Comparison of ENCODE assay signal across 16 cellular contexts in the genomic region with DNA sequence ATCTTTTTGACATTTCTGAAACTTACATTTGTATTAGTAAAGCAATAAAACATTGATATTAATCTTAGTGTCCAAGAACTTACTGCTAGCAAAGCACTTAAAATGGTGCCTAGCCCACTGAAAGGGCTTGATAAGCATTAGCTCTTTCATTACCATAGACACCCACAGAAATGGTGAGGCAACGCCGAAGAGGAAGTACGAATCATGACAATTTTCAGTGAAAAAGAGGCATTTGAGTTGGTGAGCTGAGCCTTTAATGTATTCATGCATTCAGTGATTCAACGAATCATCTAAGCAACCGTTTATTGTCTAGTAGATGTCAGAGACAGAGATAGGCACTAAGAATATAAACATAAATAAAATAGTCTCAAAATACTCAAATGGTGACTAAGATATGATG.
"Had no signal": no experiment of that assay in that cellular context is flagged by ENCODE, and none has a peak within 500 bp of the region (broad histone marks: within the 10 kb centered on the region; RNA-seq: fewer than 3 reads in every experiment).

No MANE protein-coding gene starts in this region.

- H3K27me3 Mint-ChIP-seq: naive thymus-derived CD8-positive, alpha-beta T cell; stimulated activated memory B cell treated with anti-CD40 and anti-IgM and Interleukin-4, amounts not matched to agents 10 μg/mL and 1 μg/mL and 100 μg/mL, for 72 hours; T-helper 17 cell had no signal

- H3K4me1 ChIP-seq: esophagus squamous epithelium, prostate gland had no signal

- DNase-seq: activated CD4-positive, CD25-positive, alpha-beta regulatory T cell treated with anti-CD3 and anti-CD28 coated beads, Interleukin-2, amount 50 U/mL, for 72 hours; activated naive CD4-positive, alpha-beta T cell treated with Interleukin-2 at 50 U/mL for 16 hours; esophagus squamous epithelium; foreskin melanocyte; heart left ventricle; mammary epithelial cell; mucosa of descending colon; naive thymus-derived CD8-positive, alpha-beta T cell; occipital lobe; right lobe of liver; T-helper 17 cell; trophoblast cell had no signal

- H3K9me3 Mint-ChIP-seq: naive thymus-derived CD8-positive, alpha-beta T cell; stimulated activated memory B cell treated with anti-CD40 and anti-IgM and Interleukin-4, amounts not matched to agents 10 μg/mL and 1 μg/mL and 100 μg/mL, for 72 hours had no signal

- H3K36me3 ChIP-seq: cardiac muscle cell, prostate gland, right lobe of liver had no signal

- ATAC-seq: heart left ventricle; left lobe of liver; mucosa of descending colon; naive thymus-derived CD8-positive, alpha-beta T cell; right lobe of liver; stimulated activated memory B cell treated with anti-CD40 and anti-IgM and Interleukin-4, amounts not matched to agents 10 μg/mL and 1 μg/mL and 100 μg/mL, for 72 hours; T-helper 17 cell had no signal

- H3K9me3 ChIP-seq: esophagus squamous epithelium, heart left ventricle, mucosa of descending colon, prostate gland, right lobe of liver had no signal

- H3K4me3 Mint-ChIP-seq: stimulated activated memory B cell treated with anti-CD40 and anti-IgM and Interleukin-4, amounts not matched to agents 10 μg/mL and 1 μg/mL and 100 μg/mL, for 72 hours; T-helper 17 cell had no signal

- H3K27me3 ChIP-seq: cardiac muscle cell, esophagus squamous epithelium, heart left ventricle, right lobe of liver had no signal

- H3K27ac ChIP-seq: cardiac muscle cell, esophagus squamous epithelium, heart left ventricle, prostate gland, right lobe of liver had no signal

- H3K27ac Mint-ChIP-seq: stimulated activated memory B cell treated with anti-CD40 and anti-IgM and Interleukin-4, amounts not matched to agents 10 μg/mL and 1 μg/mL and 100 μg/mL, for 72 hours; T-helper 17 cell had no signal

- H3K4me1 Mint-ChIP-seq: stimulated activated memory B cell treated with anti-CD40 and anti-IgM and Interleukin-4, amounts not matched to agents 10 μg/mL and 1 μg/mL and 100 μg/mL, for 72 hours had no signal

- H3K4me3 ChIP-seq: cardiac muscle cell, esophagus squamous epithelium, heart left ventricle, mucosa of descending colon, prostate gland, right lobe of liver had no signal
